In the genomic region with DNA sequence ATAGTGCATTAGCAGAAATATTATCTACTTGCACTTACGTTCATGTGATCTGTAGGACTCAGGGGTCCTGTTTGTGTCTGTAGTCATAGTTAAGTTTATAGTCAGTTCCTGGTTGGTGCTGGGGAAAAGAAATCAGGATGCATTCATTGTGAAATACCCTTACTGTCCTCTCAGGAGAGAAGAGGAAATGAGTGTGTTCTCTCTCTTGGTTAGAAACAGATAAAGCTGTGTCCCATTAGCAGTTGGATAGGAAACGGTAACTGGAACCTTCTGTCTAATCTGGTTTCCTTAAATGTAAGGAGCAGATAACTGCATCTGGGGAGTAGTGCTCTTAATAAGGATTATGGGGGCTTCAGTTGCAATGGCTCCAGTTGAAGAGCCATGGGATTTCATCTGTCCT, we compare ENCODE assay signal across 9 cellular contexts. TPM values are rescaled to one million over a fixed set of nuclear protein-coding genes. Genes with fewer than 3 reads are reported as not detected.
DNase-seq lines count a peak whose midpoint lies in the region; ATAC-seq, FAIRE-seq and TF ChIP-seq lines count a peak whose summit lies in the region.
"Had no signal": no experiment of that assay in that cellular context is flagged by ENCODE, and none has a peak within 500 bp of the region (broad histone marks: within the 10 kb centered on the region; RNA-seq: fewer than 3 reads in every experiment).

No MANE protein-coding gene starts in this region.

- no peak for FAIRE-seq in GM12878 (lab: Jason Lieb, UNC)

- in situ Hi-C loops in GM12878 (cut with MboI): no loop called here

- WGBS in GM12878 (ENCODE audit: insufficient coverage, insufficient replicate concordance, low lambda C conversion rate, missing lambda C conversion rate): 49% methylated on average over 2 of the region's 2 CpGs

- no peaks in the 10 kb centered on the region for H3K36me3 ChIP-seq in BLaER1
- H3K36me3 ChIP-seq in GM12878 (ENCODE audit: control insufficient read depth in 2 of 2, insufficient read depth in 2 of 2, low read length in 1 of 2): no peaks in the 10 kb centered on the region
- H3K36me3 ChIP-seq in left lung: no peaks in the 10 kb centered on the region

- no peaks in the 10 kb centered on the region; the same call in 1 of the 2 replicates for H3K79me2 ChIP-seq in GM12878 (ENCODE audit: control insufficient read depth, insufficient read depth, low read length)

- no peak for TF ChIP-seq RAD21 in GM12878 (IDR thresholded peaks at IDR 0.05; ENCODE audit: insufficient read depth, low read depth, low read length)

- TF ChIP-seq POLR2A in GM12878 (IDR thresholded peaks at IDR 0.05; ENCODE audit: low read depth, low read length): no peak

- SMC1A ChIA-PET in GM12878 (lab: Charles Lee; ENCODE audit: uncharacterized antibody, unreplicated experiment): interaction anchor here (1.2 to 1.3 kb wide), 2 partner anchors 8 to 48 kb away, joined by 3 to 4 read pairs; no protein-coding TSS in a partner anchor

- no TSS peak for BruUV-seq in GM12878 (replicated peaks; lab: Mats Ljungman, UMichigan)

- TF ChIP-seq EP300 in GM12878 (IDR thresholded peaks at IDR 0.05; ENCODE audit: borderline replicate concordance in 1 of 2, control insufficient read depth in 1 of 2, low read depth in 2 of 2, low read length in 2 of 2): no peak

- TF ChIP-seq CTCF in GM12878 (IDR thresholded peaks at IDR 0.05 in 2 of 3, conservative IDR thresholded peaks at IDR 0.05 in 1 of 3; ENCODE audit: control insufficient read depth in 2 of 3, extremely low read depth in 1 of 3, insufficient read depth in 1 of 3, low read depth in 3 of 3, low read length in 3 of 3) (no peak), left lung (IDR thresholded peaks at IDR 0.05) (no peak)

- H3K9me3 ChIP-seq in BLaER1 (no peaks in the 10 kb centered on the region), GM12878 (replicated peaks; ENCODE audit: control insufficient read depth, insufficient read depth, low read length) (no peaks in the 10 kb centered on the region), left lung (no peaks in the 10 kb centered on the region)

- peak; percentile 38 for ATAC-seq in GM12878
- peak; percentile 27 for ATAC-seq in left lung
- ATAC-seq in HG03571 (IDR thresholded peaks at IDR 0.05; ENCODE audit: unreplicated experiment): no peak

- H3K4me2 ChIP-seq in BLaER1 (peak overlapping the region; percentile 71), GM12878 (ENCODE audit: control insufficient read depth, insufficient read depth) (no peak overlapping the region)

- H2AFZ ChIP-seq in GM12878 (ENCODE audit: control insufficient read depth, low read depth, low read length): no peak overlapping the region; the same call in 1 of the 2 replicates

- H3K4me3 ChIP-seq in BLaER1 (no peak overlapping the region), GM12878 (no peak overlapping the region), left lung (no peak overlapping the region)

- H3K27me3 ChIP-seq in BLaER1 (no peaks in the 10 kb centered on the region), GM12878 (replicated peaks in 1 of 2; ENCODE audit: control insufficient read depth in 2 of 2, insufficient read depth in 2 of 2, low read length in 1 of 2) (no peaks in the 10 kb centered on the region), left lung (no peaks in the 10 kb centered on the region)

- intact Hi-C loops in GM12878 (cut with micrococcal nuclease; ENCODE audit: unreplicated experiment) (no loop called here), left lung (cut with DNase I) (no loop called here)

- H3K9ac ChIP-seq in BLaER1: peak overlapping the region; percentile 39; the same call in 1 of the 2 replicates
- no peak overlapping the region for H3K9ac ChIP-seq in GM12878 (ENCODE audit: control insufficient read depth, insufficient read depth, low read length)

- RAD21 ChIA-PET in GM12878 (lab: Charles Lee; ENCODE audit: unreplicated experiment): no interaction called here

- H3K4me1 ChIP-seq in BLaER1 (peaks cover 73% of the 10 kb centered on the region), GM12878 (ENCODE audit: control insufficient read depth, insufficient read depth, low read length) (peaks cover 5% of the 10 kb centered on the region), left lung (peaks cover 19 to 82% of the 10 kb centered on the region in 2 donors)

- POLR2A ChIA-PET in GM12878 (lab: Charles Lee): interaction anchor here (1.0 to 1.7 kb wide), 2 partner anchors 9 to 10 kb away, joined by 3 to 6 read pairs; a partner anchor contains a TSS

- CTCF ChIA-PET in GM12878 (lab: Yijun Ruan, JAX): interaction anchor here (0.8 to 1.9 kb wide), 2 partner anchors 8 kb away, joined by 3 to 5 read pairs; a partner anchor contains a TSS

- DNase-seq in KG1 (lab: John Stamatoyannopoulos, UW): peak; percentile 42
- DNase-seq in GM12878 (ENCODE audit: low read depth, low spot score): no peak
- DNase-seq in left lung: no peak
- DNase-seq in activated CD4-positive, CD25-positive, alpha-beta regulatory T cell treated with anti-CD3 and anti-CD28 coated beads, Interleukin-2, amount 50 U/mL, for 72 hours: no peak
- DNase-seq in DMS 273 treated with DMSO at 0.1 percent for 48 hours (lab: John Stamatoyannopoulos, UW): no peak
- DNase-seq in cerebellum (ENCODE audit: low spot score): no peak
- DNase-seq: T1000 had no signal

- H4K20me1 ChIP-seq in BLaER1 (no peaks in the 10 kb centered on the region), GM12878 (ENCODE audit: control insufficient read depth, insufficient read depth) (no peaks in the 10 kb centered on the region)

- H3K27ac ChIP-seq in BLaER1 (peak overlapping the region; percentile 77), GM12878 (ENCODE audit: control insufficient read depth, insufficient read depth) (no peak overlapping the region), left lung (peak overlapping the region; percentile 67 to 94)

TF ChIP-seq in GM12878, 131 proteins besides CTCF, POLR2A, EP300 and RAD21:
- TF ChIP-seq, protein P1, sequence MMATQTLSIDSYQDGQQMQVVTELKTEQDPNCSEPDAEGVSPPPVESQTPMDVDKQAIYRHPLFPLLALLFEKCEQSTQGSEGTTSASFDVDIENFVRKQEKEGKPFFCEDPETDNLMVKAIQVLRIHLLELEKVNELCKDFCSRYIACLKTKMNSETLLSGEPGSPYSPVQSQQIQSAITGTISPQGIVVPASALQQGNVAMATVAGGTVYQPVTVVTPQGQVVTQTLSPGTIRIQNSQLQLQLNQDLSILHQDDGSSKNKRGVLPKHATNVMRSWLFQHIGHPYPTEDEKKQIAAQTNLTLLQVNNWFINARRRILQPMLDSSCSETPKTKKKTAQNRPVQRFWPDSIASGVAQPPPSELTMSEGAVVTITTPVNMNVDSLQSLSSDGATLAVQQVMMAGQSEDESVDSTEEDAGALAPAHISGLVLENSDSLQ (IDR thresholded peaks at IDR 0.05): no peak
- TF ChIP-seq ETV6 (conservative IDR thresholded peaks at IDR 0.05 in 1 of 2, IDR thresholded peaks at IDR 0.05 in 1 of 2; ENCODE audit: borderline replicate concordance in 1 of 2, low read depth in 1 of 2): peak in 1 of 2 experiments; percentile 23; a peak in 1 of 4 replicates
TF ChIP-seq in GM12878: peak in this region for 1.

RNA-seq across cellular contexts. Expression of a gene that starts 8.9 kb away (rescaled TPM):
- total RNA-seq in GM12878 (2013; cell fraction: nucleolus; rRNA removed): 95.1 and 111 TPM in 2 replicates
- total RNA-seq in GM12878 (2014; rRNA removed): 17.7 and 18.5 TPM in 2 replicates
- total RNA-seq in GM12878 (2014; rRNA removed; fragmentation: Illumina TruSeq; extraction: Trizol): 21.1 and 23.8 TPM in 2 replicates
- total RNA-seq in GM12878 (2021): 15.0 and 17.5 TPM in 2 replicates
- polyA plus RNA-seq in GM12878 (2011; ENCODE audit: low read depth): 10.5 TPM
- polyA plus RNA-seq in GM12878 (2011; rRNA removed): 23.4 and 40.8 TPM in 2 replicates
- 10.6 and 14.2 TPM in 2 replicates for polyA plus RNA-seq in GM12878 (2011; cell fraction: cytosol; rRNA removed)
- polyA plus RNA-seq in GM12878 (2011; cell fraction: nucleus; rRNA removed): 19.5 and 20.8 TPM in 2 replicates
- 21.3 and 21.5 TPM in 2 replicates for polyA plus RNA-seq in GM12878 (2012)
- polyA plus RNA-seq in GM12878 (2014; fragmentation: Illumina TruSeq; extraction: Trizol): 18.4 and 20.1 TPM in 2 replicates
- 10 to 100 TPM; 18.8 to 21.5 TPM for polyA plus RNA-seq in GM12878 (2014; fragmentation: Nextera tagmentation; extraction: Ambion mirVana)
- 10.2 and 17.9 TPM in 2 replicates for polyA plus RNA-seq in GM12878 (2014; rRNA removed)
- 10 to 100 TPM; 24.1 to 25.6 TPM for polyA plus RNA-seq in GM12878 (2016; fragmentation: Nextera tagmentation; extraction: Ambion mirVana)
- 22.8 and 40.5 TPM in 2 replicates for polyA minus RNA-seq in GM12878 (2011; rRNA and poly(A)+ RNA removed)
- 7.4 and 10.2 TPM in 2 replicates for polyA minus RNA-seq in GM12878 (2011; cell fraction: cytosol; rRNA and poly(A)+ RNA removed)
- 18.7 and 20.3 TPM in 2 replicates for polyA minus RNA-seq in GM12878 (2011; cell fraction: nucleus; rRNA and poly(A)+ RNA removed)
- 10 to 100 TPM; 62.2 to 83.7 TPM for total RNA-seq in left lung
- total RNA-seq in cerebellum: 34.9 TPM

RNA-seq across cellular contexts. Expression of a gene that starts 9.6 kb away (rescaled TPM):
- 184 and 188 TPM in 2 replicates for total RNA-seq in GM12878 (2013; cell fraction: nucleolus; rRNA removed)
- total RNA-seq in GM12878 (2014; rRNA removed): 42.9 and 58.5 TPM in 2 replicates
- 65.6 and 67.3 TPM in 2 replicates for total RNA-seq in GM12878 (2014; rRNA removed; fragmentation: Illumina TruSeq; extraction: Trizol)
- 49.4 and 56.5 TPM in 2 replicates for total RNA-seq in GM12878 (2021)
- polyA plus RNA-seq in GM12878 (2011; ENCODE audit: low read depth): 21.5 TPM
- polyA plus RNA-seq in GM12878 (2011; rRNA removed): 58.9 and 78.3 TPM in 2 replicates
- 26.2 and 27.3 TPM in 2 replicates for polyA plus RNA-seq in GM12878 (2011; cell fraction: cytosol; rRNA removed)
- polyA plus RNA-seq in GM12878 (2011; cell fraction: nucleus; rRNA removed): 51.2 and 55.9 TPM in 2 replicates
- polyA plus RNA-seq in GM12878 (2012): 25.3 and 26.9 TPM in 2 replicates
- polyA plus RNA-seq in GM12878 (2014; fragmentation: Illumina TruSeq; extraction: Trizol): 51.3 and 59.7 TPM in 2 replicates
- polyA plus RNA-seq in GM12878 (2014; fragmentation: Nextera tagmentation; extraction: Ambion mirVana): 10 to 100 TPM; 15.0 to 16.8 TPM
- 24.6 and 37.5 TPM in 2 replicates for polyA plus RNA-seq in GM12878 (2014; rRNA removed)
- polyA plus RNA-seq in GM12878 (2016; fragmentation: Nextera tagmentation; extraction: Ambion mirVana): 10 to 100 TPM; 27.0 to 34.4 TPM
- polyA minus RNA-seq in GM12878 (2011; rRNA and poly(A)+ RNA removed): 68.3 and 80.1 TPM in 2 replicates
- polyA minus RNA-seq in GM12878 (2011; cell fraction: cytosol; rRNA and poly(A)+ RNA removed): 24.4 and 26.5 TPM in 2 replicates
- polyA minus RNA-seq in GM12878 (2011; cell fraction: nucleus; rRNA and poly(A)+ RNA removed): 92.7 and 137 TPM in 2 replicates
- 100 to 1,000 TPM in 1 of 2 donors, 10 to 100 TPM in 1; 72.2 to 111 TPM for total RNA-seq in left lung
- 360 TPM for total RNA-seq in cerebellum
